Comparison of ENCODE assay signal across 2 cellular contexts in genomic region chr1:5980314-5981008, GRCh38.
TF ChIP-seq lines count a peak whose summit lies in the region.

No MANE protein-coding gene starts in this region.

TF ChIP-seq in A549, 52 proteins besides CTCF, POLR2A, EP300 and RAD21 (continued from another document):
- TF ChIP-seq BHLHE40 (IDR thresholded peaks at IDR 0.05; ENCODE audit: low read depth, low read length) (no peak), GATA3 (IDR thresholded peaks at IDR 0.05; ENCODE audit: borderline replicate concordance) (no peak), SMC3 (IDR thresholded peaks at IDR 0.05) (no peak), MYC (IDR thresholded peaks at IDR 0.05; ENCODE audit: borderline replicate concordance, low read length) (no peak), CBX8 (IDR thresholded peaks at IDR 0.05) (no peak), TP53 (CRISPR knock-in tag; IDR thresholded peaks at IDR 0.05) (no peak), RCOR1 (IDR thresholded peaks at IDR 0.05; ENCODE audit: low read depth, low read length) (no peak)

TF ChIP-seq in HEK293, 187 proteins besides CTCF, POLR2A, EP300 and RAD21 (continued from another document and continues in another):
- TF ChIP-seq, protein P1, sequence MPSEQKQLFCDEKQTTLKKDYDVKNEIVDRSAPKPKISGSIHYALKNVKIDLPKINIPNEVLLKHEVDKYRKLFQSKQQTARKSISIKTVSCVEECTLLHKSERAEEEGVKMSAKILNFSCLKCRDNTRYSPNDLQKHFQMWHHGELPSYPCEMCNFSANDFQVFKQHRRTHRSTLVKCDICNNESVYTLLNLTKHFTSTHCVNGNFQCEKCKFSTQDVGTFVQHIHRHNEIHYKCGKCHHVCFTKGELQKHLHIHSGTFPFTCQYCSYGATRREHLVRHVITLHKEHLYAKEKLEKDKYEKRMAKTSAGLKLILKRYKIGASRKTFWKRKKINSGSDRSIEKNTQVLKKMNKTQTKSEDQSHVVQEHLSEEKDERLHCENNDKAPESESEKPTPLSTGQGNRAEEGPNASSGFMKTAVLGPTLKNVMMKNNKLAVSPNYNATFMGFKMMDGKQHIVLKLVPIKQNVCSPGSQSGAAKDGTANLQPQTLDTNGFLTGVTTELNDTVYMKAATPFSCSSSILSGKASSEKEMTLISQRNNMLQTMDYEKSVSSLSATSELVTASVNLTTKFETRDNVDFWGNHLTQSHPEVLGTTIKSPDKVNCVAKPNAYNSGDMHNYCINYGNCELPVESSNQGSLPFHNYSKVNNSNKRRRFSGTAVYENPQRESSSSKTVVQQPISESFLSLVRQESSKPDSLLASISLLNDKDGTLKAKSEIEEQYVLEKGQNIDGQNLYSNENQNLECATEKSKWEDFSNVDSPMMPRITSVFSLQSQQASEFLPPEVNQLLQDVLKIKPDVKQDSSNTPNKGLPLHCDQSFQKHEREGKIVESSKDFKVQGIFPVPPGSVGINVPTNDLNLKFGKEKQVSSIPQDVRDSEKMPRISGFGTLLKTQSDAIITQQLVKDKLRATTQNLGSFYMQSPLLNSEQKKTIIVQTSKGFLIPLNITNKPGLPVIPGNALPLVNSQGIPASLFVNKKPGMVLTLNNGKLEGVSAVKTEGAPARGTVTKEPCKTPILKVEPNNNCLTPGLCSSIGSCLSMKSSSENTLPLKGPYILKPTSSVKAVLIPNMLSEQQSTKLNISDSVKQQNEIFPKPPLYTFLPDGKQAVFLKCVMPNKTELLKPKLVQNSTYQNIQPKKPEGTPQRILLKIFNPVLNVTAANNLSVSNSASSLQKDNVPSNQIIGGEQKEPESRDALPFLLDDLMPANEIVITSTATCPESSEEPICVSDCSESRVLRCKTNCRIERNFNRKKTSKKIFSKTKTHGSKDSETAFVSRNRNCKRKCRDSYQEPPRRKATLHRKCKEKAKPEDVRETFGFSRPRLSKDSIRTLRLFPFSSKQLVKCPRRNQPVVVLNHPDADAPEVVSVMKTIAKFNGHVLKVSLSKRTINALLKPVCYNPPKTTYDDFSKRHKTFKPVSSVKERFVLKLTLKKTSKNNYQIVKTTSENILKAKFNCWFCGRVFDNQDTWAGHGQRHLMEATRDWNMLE (tag by site-specific recombination; conservative IDR thresholded peaks at IDR 0.05; ENCODE audit: low read depth) = no peak
- no peak for TF ChIP-seq PRDM4 (tag by site-specific recombination; IDR thresholded peaks at IDR 0.05)
- TF ChIP-seq KLF9 (tag by site-specific recombination; IDR thresholded peaks at IDR 0.05; ENCODE audit: low read depth) = peak; percentile 60; the same call in 1 of the 2 replicates
- TF ChIP-seq YY1 (tag by site-specific recombination; IDR thresholded peaks at IDR 0.05) = no peak
- peak; percentile 79 for TF ChIP-seq KLF1 (tag by site-specific recombination; IDR thresholded peaks at IDR 0.05)
- peak; percentile 79; the same call in 1 of the 2 replicates for TF ChIP-seq ZBTB17 (tag by site-specific recombination; IDR thresholded peaks at IDR 0.05)
- TF ChIP-seq, protein P2, sequence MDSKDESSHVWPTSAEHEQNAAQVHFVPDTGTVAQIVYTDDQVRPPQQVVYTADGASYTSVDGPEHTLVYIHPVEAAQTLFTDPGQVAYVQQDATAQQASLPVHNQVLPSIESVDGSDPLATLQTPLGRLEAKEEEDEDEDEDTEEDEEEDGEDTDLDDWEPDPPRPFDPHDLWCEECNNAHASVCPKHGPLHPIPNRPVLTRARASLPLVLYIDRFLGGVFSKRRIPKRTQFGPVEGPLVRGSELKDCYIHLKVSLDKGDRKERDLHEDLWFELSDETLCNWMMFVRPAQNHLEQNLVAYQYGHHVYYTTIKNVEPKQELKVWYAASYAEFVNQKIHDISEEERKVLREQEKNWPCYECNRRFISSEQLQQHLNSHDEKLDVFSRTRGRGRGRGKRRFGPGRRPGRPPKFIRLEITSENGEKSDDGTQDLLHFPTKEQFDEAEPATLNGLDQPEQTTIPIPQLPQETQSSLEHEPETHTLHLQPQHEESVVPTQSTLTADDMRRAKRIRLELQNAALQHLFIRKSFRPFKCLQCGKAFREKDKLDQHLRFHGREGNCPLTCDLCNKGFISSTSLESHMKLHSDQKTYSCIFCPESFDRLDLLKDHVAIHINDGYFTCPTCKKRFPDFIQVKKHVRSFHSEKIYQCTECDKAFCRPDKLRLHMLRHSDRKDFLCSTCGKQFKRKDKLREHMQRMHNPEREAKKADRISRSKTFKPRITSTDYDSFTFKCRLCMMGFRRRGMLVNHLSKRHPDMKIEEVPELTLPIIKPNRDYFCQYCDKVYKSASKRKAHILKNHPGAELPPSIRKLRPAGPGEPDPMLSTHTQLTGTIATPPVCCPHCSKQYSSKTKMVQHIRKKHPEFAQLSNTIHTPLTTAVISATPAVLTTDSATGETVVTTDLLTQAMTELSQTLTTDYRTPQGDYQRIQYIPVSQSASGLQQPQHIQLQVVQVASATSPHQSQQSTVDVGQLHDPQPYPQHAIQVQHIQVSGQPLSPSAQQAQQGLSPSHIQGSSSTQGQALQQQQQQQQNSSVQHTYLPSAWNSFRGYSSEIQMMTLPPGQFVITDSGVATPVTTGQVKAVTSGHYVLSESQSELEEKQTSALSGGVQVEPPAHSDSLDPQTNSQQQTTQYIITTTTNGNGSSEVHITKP (tag by site-specific recombination; IDR thresholded peaks at IDR 0.05) = peak; percentile 34; the same call in 1 of the 2 replicates
- TF ChIP-seq ZNF76 (tag by site-specific recombination; IDR thresholded peaks at IDR 0.05; ENCODE audit: borderline replicate concordance, low read depth) = 0 out of 2 replicates have a peak, but pooled peaks have one; percentile 54
- TF ChIP-seq, protein P3, sequence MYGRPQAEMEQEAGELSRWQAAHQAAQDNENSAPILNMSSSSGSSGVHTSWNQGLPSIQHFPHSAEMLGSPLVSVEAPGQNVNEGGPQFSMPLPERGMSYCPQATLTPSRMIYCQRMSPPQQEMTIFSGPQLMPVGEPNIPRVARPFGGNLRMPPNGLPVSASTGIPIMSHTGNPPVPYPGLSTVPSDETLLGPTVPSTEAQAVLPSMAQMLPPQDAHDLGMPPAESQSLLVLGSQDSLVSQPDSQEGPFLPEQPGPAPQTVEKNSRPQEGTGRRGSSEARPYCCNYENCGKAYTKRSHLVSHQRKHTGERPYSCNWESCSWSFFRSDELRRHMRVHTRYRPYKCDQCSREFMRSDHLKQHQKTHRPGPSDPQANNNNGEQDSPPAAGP (tag by site-specific recombination; IDR thresholded peaks at IDR 0.05) = peak; percentile 72
- TF ChIP-seq IKZF3 (tag by site-specific recombination; IDR thresholded peaks at IDR 0.05) = peak; percentile 67; the same call in 1 of the 2 replicates
- no peak for TF ChIP-seq ZNF426 (tag by site-specific recombination; IDR thresholded peaks at IDR 0.05)
- no peak for TF ChIP-seq ZBTB26 (tag by site-specific recombination; optimal IDR thresholded peaks at IDR 0.05)
- TF ChIP-seq ZNF157 (tag by site-specific recombination; IDR thresholded peaks at IDR 0.05) = peak; percentile 45; the same call in 1 of the 2 replicates
- no peak for TF ChIP-seq ZNF26 (tag by site-specific recombination; IDR thresholded peaks at IDR 0.05)
- TF ChIP-seq, protein P4, sequence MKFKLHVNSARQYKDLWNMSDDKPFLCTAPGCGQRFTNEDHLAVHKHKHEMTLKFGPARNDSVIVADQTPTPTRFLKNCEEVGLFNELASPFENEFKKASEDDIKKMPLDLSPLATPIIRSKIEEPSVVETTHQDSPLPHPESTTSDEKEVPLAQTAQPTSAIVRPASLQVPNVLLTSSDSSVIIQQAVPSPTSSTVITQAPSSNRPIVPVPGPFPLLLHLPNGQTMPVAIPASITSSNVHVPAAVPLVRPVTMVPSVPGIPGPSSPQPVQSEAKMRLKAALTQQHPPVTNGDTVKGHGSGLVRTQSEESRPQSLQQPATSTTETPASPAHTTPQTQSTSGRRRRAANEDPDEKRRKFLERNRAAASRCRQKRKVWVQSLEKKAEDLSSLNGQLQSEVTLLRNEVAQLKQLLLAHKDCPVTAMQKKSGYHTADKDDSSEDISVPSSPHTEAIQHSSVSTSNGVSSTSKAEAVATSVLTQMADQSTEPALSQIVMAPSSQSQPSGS (tag by site-specific recombination; IDR thresholded peaks at IDR 0.05; ENCODE audit: low read depth) = no peak
- TF ChIP-seq ZBTB10 (tag by site-specific recombination; IDR thresholded peaks at IDR 0.05) = no peak
- no peak for TF ChIP-seq ZNF23 (tag by site-specific recombination; IDR thresholded peaks at IDR 0.05; ENCODE audit: borderline replicate concordance)
- TF ChIP-seq ZNF155 (tag by site-specific recombination; IDR thresholded peaks at IDR 0.05) = no peak
- TF ChIP-seq TRIM28 (IDR thresholded peaks at IDR 0.05; ENCODE audit: borderline replicate concordance, low read length) = 0 out of 2 replicates have a peak, but pooled peaks have one; percentile 61
- TF ChIP-seq OSR2 (tag by site-specific recombination; IDR thresholded peaks at IDR 0.05) = peak; percentile 62
- TF ChIP-seq ZNF521 (tag by site-specific recombination; IDR thresholded peaks at IDR 0.05) = no peak
- TF ChIP-seq, protein P5, sequence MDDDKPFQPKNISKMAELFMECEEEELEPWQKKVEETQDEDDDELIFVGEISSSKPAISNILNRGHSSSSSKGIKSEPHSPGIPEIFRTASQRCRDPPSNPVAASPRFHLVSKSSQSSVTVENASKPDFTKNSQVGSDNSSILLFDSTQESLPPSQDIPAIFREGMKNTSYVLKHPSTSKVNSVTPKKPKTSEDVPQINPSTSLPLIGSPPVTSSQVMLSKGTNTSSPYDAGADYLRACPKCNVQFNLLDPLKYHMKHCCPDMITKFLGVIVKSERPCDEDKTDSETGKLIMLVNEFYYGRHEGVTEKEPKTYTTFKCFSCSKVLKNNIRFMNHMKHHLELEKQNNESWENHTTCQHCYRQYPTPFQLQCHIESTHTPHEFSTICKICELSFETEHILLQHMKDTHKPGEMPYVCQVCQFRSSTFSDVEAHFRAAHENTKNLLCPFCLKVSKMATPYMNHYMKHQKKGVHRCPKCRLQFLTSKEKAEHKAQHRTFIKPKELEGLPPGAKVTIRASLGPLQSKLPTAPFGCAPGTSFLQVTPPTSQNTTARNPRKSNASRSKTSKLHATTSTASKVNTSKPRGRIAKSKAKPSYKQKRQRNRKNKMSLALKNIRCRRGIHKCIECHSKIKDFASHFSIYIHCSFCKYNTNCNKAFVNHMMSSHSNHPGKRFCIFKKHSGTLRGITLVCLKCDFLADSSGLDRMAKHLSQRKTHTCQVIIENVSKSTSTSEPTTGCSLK (tag by site-specific recombination; IDR thresholded peaks at IDR 0.05) = no peak
- TF ChIP-seq ZNF701 (tag by site-specific recombination; IDR thresholded peaks at IDR 0.05) = no peak
